In genomic region chr19:46353730-46354528, GRCh38 we compare ENCODE assay signal across 1 cellular context.
A peak's percentile ranks its signal among the peaks of the same experiment; 100 is the strongest.
TF ChIP-seq lines count a peak whose summit lies in the region.

No MANE protein-coding gene starts in this region.

TF ChIP-seq in HepG2, 621 proteins besides CTCF, POLR2A, EP300 and RAD21:
- TF ChIP-seq AGO2 (optimal IDR thresholded peaks at IDR 0.05; ENCODE audit: low read depth, low read length) (peak; percentile 29), BRCA1 (CRISPR knock-in tag; IDR thresholded peaks at IDR 0.05) (no peak)
